21 cellular contexts compared by ENCODE assay signal in genomic region chr3:117903226-117903625, GRCh38.
DNase-seq lines count a peak whose midpoint lies in the region; ATAC-seq and TF ChIP-seq lines count a peak whose summit lies in the region.
"Had no signal": no experiment of that assay in that cellular context is flagged by ENCODE, and none has a peak within 500 bp of the region (broad histone marks: within the 10 kb centered on the region; RNA-seq: fewer than 3 reads in every experiment).

No MANE protein-coding gene starts in this region.

- ATAC-seq in left ventricle myocardium superior (no peak), heart left ventricle (no peak), GM21576 (IDR thresholded peaks at IDR 0.05; ENCODE audit: unreplicated experiment) (no peak)
- ATAC-seq: HCT116 had no signal

- no peak overlapping the region for H3K27ac ChIP-seq in heart left ventricle
- H3K27ac ChIP-seq: VCaP had no signal

- no peak for TF ChIP-seq POLR2A in heart left ventricle (IDR thresholded peaks at IDR 0.05)

- H3K4me1 ChIP-seq in heart left ventricle, result no peaks in the 10 kb centered on the region

- no peak overlapping the region for H3K4me3 ChIP-seq in heart left ventricle
- no peak overlapping the region for H3K4me3 ChIP-seq in astrocyte of the cerebellum (ENCODE audit: low read depth, low read length)
- no peak overlapping the region for H3K4me3 ChIP-seq in foreskin fibroblast (ENCODE audit: low read depth in 1 of 2, low read length in 2 of 2)

- peaks cover 0 to 5% (median 0%) of the 10 kb centered on the region in 9 donors for H3K27me3 ChIP-seq in heart left ventricle

- H3K36me3 ChIP-seq in heart left ventricle, result no peaks in the 10 kb centered on the region

- DNase-seq in left ventricle myocardium superior, result peak; percentile 17
- DNase-seq in heart left ventricle, result no peak
- DNase-seq in astrocyte of the cerebellum (ENCODE audit: low read depth), result peak; percentile 37
- DNase-seq in foreskin fibroblast, result peak; percentile 60 to 84
- no peak for DNase-seq in glomerular visceral epithelial cell (ENCODE audit: extremely low spot score)
- no peak for DNase-seq in NOMO-1 (lab: John Stamatoyannopoulos, UW; ENCODE audit: unreplicated experiment in 2 of 2)
- DNase-seq in mucosa of gallbladder (ENCODE audit: low spot score), result no peak
- DNase-seq: 8988T; activated CD4-positive, alpha-beta T cell treated with anti-CD3 and anti-CD28 coated beads, Interleukin-2, amount 50 U/mL, for 48 hours; CD4-positive, alpha-beta memory T cell; DMS79 treated with DMSO at 0.1 percent for 48 hours; Karpas-422; kidney glomerular epithelial cell; NCI-H1105 treated with DMSO at 0.1 percent for 48 hours; NCI-H2171; OCI-M1; SHP77; stimulated activated CD4-positive, alpha-beta T cell treated with anti-CD3 and anti-CD28 coated beads, Interleukin-12 subunit alpha, Interleukin-12 subunit beta, amount 100 ng/mL, for 4 hours had no signal

- peaks cover 0 to 8% (median 0%) of the 10 kb centered on the region in 12 donors for H3K9me3 ChIP-seq in heart left ventricle

- in situ Hi-C loops in astrocyte of the cerebellum (cut with HindIII; ENCODE audit: low sequenced_read_pairs), result no loop called here

- no peak for TF ChIP-seq CTCF in heart left ventricle (IDR thresholded peaks at IDR 0.05)
- no peak for TF ChIP-seq CTCF in astrocyte of the cerebellum (IDR thresholded peaks at IDR 0.05; ENCODE audit: low read depth, low read length, missing control alignments)
- no peak for TF ChIP-seq CTCF in foreskin fibroblast (IDR thresholded peaks at IDR 0.05; ENCODE audit: low read depth, low read length)

- intact Hi-C loops in left ventricle myocardium superior (cut with micrococcal nuclease), result no loop called here
- intact Hi-C loops in heart left ventricle (cut with DNase I), result no loop called here

Comparison
In these comparisons a context has a peak if more than half of its experiments do, and no peak if none do; other contexts are left out.
1. DNase-seq: peak in left ventricle myocardium superior (single experiment), astrocyte of the cerebellum (single experiment) and foreskin fibroblast (2 of 2); none in heart left ventricle (0 of 5), glomerular visceral epithelial cell (single experiment), NOMO-1 (0 of 2) and mucosa of gallbladder (single experiment).